In the genomic region with DNA sequence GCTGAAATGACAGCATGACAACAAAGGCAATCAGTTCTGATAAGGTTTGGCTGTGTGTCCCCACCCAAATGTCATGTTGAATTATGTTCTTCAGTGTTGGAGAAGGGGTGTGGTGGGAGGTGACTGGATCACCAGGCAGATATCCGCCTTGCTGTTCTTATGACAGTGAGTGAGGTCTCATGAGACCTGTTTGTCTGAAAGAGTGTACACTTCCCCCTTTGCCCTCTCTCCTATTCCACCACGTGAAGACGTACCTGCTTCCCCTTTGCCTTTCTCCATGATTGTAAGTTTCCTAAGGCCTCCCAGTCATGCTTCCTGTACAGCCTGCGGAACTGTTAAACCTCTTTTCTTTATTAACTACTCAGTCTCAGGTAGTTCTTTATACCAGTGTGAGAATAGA, we compare ENCODE assay signal across 34 cellular contexts.
"Had no signal": no experiment of that assay in that cellular context is flagged by ENCODE, and none has a peak within 500 bp of the region (broad histone marks: within the 10 kb centered on the region; RNA-seq: fewer than 3 reads in every experiment).

No MANE protein-coding gene starts in this region.

- ATAC-seq: activated CD4-positive, CD25-positive, alpha-beta regulatory T cell treated with anti-CD3 and anti-CD28 coated beads, Interleukin-2, amount 50 U/mL, for 24 hours; activated CD8-positive, alpha-beta T cell treated with anti-CD3 and anti-CD28 coated beads for 36 hours; activated T-cell treated with anti-CD3 and anti-CD28 coated beads, Interleukin-2, amount 50 U/mL, for 4 hours; activated T-helper 17 cell treated with anti-CD3 and anti-CD28 coated beads, Interleukin-2, amount 50 U/mL, for 72 hours; effector memory CD8-positive, alpha-beta T cell; foreskin keratinocyte; gastrocnemius medialis; T-helper 17 cell had no signal

- H3K4me3 Mint-ChIP-seq: activated B cell treated with CpG ODN at 0.5 μM for 24 hours; activated CD8-positive, alpha-beta T cell treated with anti-CD3 and anti-CD28 coated beads for 36 hours; activated naive CD8-positive, alpha-beta T cell; activated T-cell treated with anti-CD3 and anti-CD28 coated beads, Interleukin-2, amount 50 U/mL, for 4 hours; activated T-helper 17 cell treated with anti-CD3 and anti-CD28 coated beads, Interleukin-2, amount 50 U/mL, for 72 hours; central memory CD8-positive, alpha-beta T cell; dendritic cell treated with granulocyte-macrophage colony-stimulating factor and Interleukin-4, amounts not matched to agents 40 ng/mL and 50 ng/mL, for 4 days; effector memory CD8-positive, alpha-beta T cell; T-helper 17 cell; T-helper 2 cell treated with Interferon-gamma antibody and Interleukin-4, amounts not matched to agents 5 μg/mL and 100 μg/mL, for 36 hours had no signal

- H3K27me3 Mint-ChIP-seq: activated B cell treated with CpG ODN at 0.5 μM for 24 hours; activated CD8-positive, alpha-beta T cell treated with anti-CD3 and anti-CD28 coated beads for 36 hours; activated naive CD8-positive, alpha-beta T cell; activated T-helper 17 cell treated with anti-CD3 and anti-CD28 coated beads, Interleukin-2, amount 50 U/mL, for 72 hours; central memory CD8-positive, alpha-beta T cell; dendritic cell treated with granulocyte-macrophage colony-stimulating factor and Interleukin-4, amounts not matched to agents 40 ng/mL and 50 ng/mL, for 4 days; effector memory CD8-positive, alpha-beta T cell; T-helper 17 cell had no signal

- H3K36me3 Mint-ChIP-seq: activated naive CD8-positive, alpha-beta T cell had no signal

- H3K9me3 ChIP-seq: esophagus muscularis mucosa, gastrocnemius medialis had no signal

- DNase-seq: activated B cell treated with CpG ODN at 0.5 μM for 24 hours; activated CD4-positive, alpha-beta T cell treated with anti-CD3 and anti-CD28 coated beads for 48 hours; activated CD4-positive, alpha-beta T cell treated with anti-CD3 and anti-CD28 coated beads, Interleukin-2, amount 50 U/mL, for 1 hour; activated CD4-positive, alpha-beta T cell treated with anti-CD3 and anti-CD28 coated beads, Interleukin-2, amount 50 U/mL, for 48 hours; activated CD8-positive, alpha-beta memory T cell treated with anti-CD3 and anti-CD28 coated beads for 24 hours; activated CD8-positive, alpha-beta T cell treated with anti-CD3 and anti-CD28 coated beads for 36 hours; activated effector memory CD4-positive, alpha-beta T cell treated with Interleukin-2 at 50 U/mL for 16 hours; activated gamma-delta T cell treated with Interleukin-2 at 50 U/mL for 16 hours; activated naive CD4-positive, alpha-beta T cell treated with anti-CD3 and anti-CD28 coated beads, Interleukin-2, amount 50 U/mL, for 16 hours; activated naive CD4-positive, alpha-beta T cell treated with Interleukin-2 at 50 U/mL for 16 hours; activated T-cell treated with anti-CD3 and anti-CD28 coated beads, Interleukin-2, amount 50 U/mL, for 4 hours; amniotic stem cell; anterior cingulate cortex; brain microvascular endothelial cell; effector CD4-positive, alpha-beta T cell; effector memory CD8-positive, alpha-beta T cell; erythroblast; foreskin keratinocyte; gastrocnemius medialis; glutamatergic neuron; T-helper 1 cell; T-helper 17 cell; T1000; WERI-Rb-1 had no signal

- H3K27ac Mint-ChIP-seq: activated B cell treated with CpG ODN at 0.5 μM for 24 hours; activated CD8-positive, alpha-beta T cell treated with anti-CD3 and anti-CD28 coated beads for 36 hours; activated naive CD8-positive, alpha-beta T cell; activated T-helper 17 cell treated with anti-CD3 and anti-CD28 coated beads, Interleukin-2, amount 50 U/mL, for 72 hours; dendritic cell treated with granulocyte-macrophage colony-stimulating factor and Interleukin-4, amounts not matched to agents 40 ng/mL and 50 ng/mL, for 4 days; effector memory CD8-positive, alpha-beta T cell; T-helper 17 cell; T-helper 2 cell treated with Interferon-gamma antibody and Interleukin-4, amounts not matched to agents 5 μg/mL and 100 μg/mL, for 36 hours had no signal

- FAIRE-seq: astrocyte, bronchial epithelial cell had no signal

- H3K4me1 Mint-ChIP-seq: activated T-helper 17 cell treated with anti-CD3 and anti-CD28 coated beads, Interleukin-2, amount 50 U/mL, for 72 hours; central memory CD8-positive, alpha-beta T cell; T-helper 17 cell had no signal

- H3K36me3 ChIP-seq: brain microvascular endothelial cell, esophagus muscularis mucosa, gastrocnemius medialis, WERI-Rb-1 had no signal

- H3K27me3 ChIP-seq: brain microvascular endothelial cell, esophagus muscularis mucosa, foreskin keratinocyte, gastrocnemius medialis had no signal

- H3K4me1 ChIP-seq: esophagus muscularis mucosa, foreskin keratinocyte, gastrocnemius medialis had no signal

- H3K4me3 ChIP-seq: coronary artery, esophagus muscularis mucosa, gastrocnemius medialis had no signal

- H3K9me3 Mint-ChIP-seq: activated B cell treated with CpG ODN at 0.5 μM for 24 hours; dendritic cell treated with granulocyte-macrophage colony-stimulating factor and Interleukin-4, amounts not matched to agents 40 ng/mL and 50 ng/mL, for 4 days had no signal

- H3K27ac ChIP-seq: brain microvascular endothelial cell, coronary artery, esophagus muscularis mucosa, foreskin keratinocyte, gastrocnemius medialis, WERI-Rb-1 had no signal
